In genomic region chr5:175582697-175583096, GRCh38 we compare ENCODE assay signal across 23 cellular contexts.
A peak's percentile ranks its signal among the peaks of the same experiment; 100 is the strongest.
DNase-seq lines count a peak whose midpoint lies in the region; ATAC-seq, FAIRE-seq and TF ChIP-seq lines count a peak whose summit lies in the region.
"Had no signal": no experiment of that assay in that cellular context is flagged by ENCODE, and none has a peak within 500 bp of the region (broad histone marks: within the 10 kb centered on the region; RNA-seq: fewer than 3 reads in every experiment).

No MANE protein-coding gene starts in this region.

- no peaks in the 10 kb centered on the region for H3K9me3 ChIP-seq in RWPE2 (ENCODE audit: severe bottlenecking)
- no peaks in the 10 kb centered on the region for H3K9me3 ChIP-seq in smooth muscle cell (replicated peaks; ENCODE audit: low read depth)
- H3K9me3 ChIP-seq in colonic mucosa = no peaks in the 10 kb centered on the region
- H3K9me3 ChIP-seq: Caco-2, Peyer's patch had no signal

- ATAC-seq in RWPE2 (ENCODE audit: low read depth) = peak; percentile 98
- no peak for ATAC-seq in HG03175 (IDR thresholded peaks at IDR 0.05; ENCODE audit: unreplicated experiment)
- ATAC-seq: HepG2, K562 had no signal

- no peaks in the 10 kb centered on the region for H3K27me3 ChIP-seq in RWPE2 (ENCODE audit: insufficient read depth, poor library complexity, severe bottlenecking)
- H3K27me3 ChIP-seq in smooth muscle cell (ENCODE audit: low read depth) = no peaks in the 10 kb centered on the region
- no peaks in the 10 kb centered on the region for H3K27me3 ChIP-seq in colonic mucosa
- H3K27me3 ChIP-seq: BLaER1, Peyer's patch had no signal

- H2AFZ ChIP-seq in smooth muscle cell (ENCODE audit: low read depth) = no peak overlapping the region

- no peaks in the 10 kb centered on the region for H3K36me3 ChIP-seq in RWPE2 (ENCODE audit: low read depth)
- H3K36me3 ChIP-seq in smooth muscle cell (ENCODE audit: low read depth) = no peaks in the 10 kb centered on the region
- no peaks in the 10 kb centered on the region for H3K36me3 ChIP-seq in colonic mucosa
- H3K36me3 ChIP-seq: BLaER1, Peyer's patch had no signal

- intact Hi-C loops in colonic mucosa (cut with DNase I) = no loop called here

- H3K4me1 ChIP-seq in RWPE2 (ENCODE audit: insufficient read depth, poor library complexity, severe bottlenecking) = peaks cover 5% of the 10 kb centered on the region
- H3K4me1 ChIP-seq in smooth muscle cell (ENCODE audit: low read depth) = no peaks in the 10 kb centered on the region
- H3K4me1 ChIP-seq in colonic mucosa = no peaks in the 10 kb centered on the region
- H3K4me1 ChIP-seq: Caco-2, Peyer's patch had no signal

- H3K79me2 ChIP-seq in smooth muscle cell (ENCODE audit: low read depth) = no peaks in the 10 kb centered on the region

- DNase-seq in NCI-H1048 (lab: John Stamatoyannopoulos, UW) = peak; percentile 55
- DNase-seq in RWPE2 (ENCODE audit: low spot score) = peak; percentile 80
- peak; percentile 69 for DNase-seq in epithelial cell of prostate (ENCODE audit: low read depth, low spot score)
- no peak for DNase-seq in smooth muscle cell (lab: John Stamatoyannopoulos, UW; ENCODE audit: unreplicated experiment)
- DNase-seq in HTR-8/SVneo (ENCODE audit: insufficient read length, low spot score) = no peak
- no peak for DNase-seq in colonic mucosa
- DNase-seq: Caco-2; CD4-positive, alpha-beta T cell; DMS 273 treated with DMSO at 0.1 percent for 48 hours; DND-41; H7; HFFc6; NCI-H1105 treated with DMSO at 0.1 percent for 48 hours; NCI-H2029 treated with DMSO at 0.1 percent for 48 hours; NCI-H226; NCI-H510A treated with DMSO at 0.1 percent for 48 hours; Peyer's patch; Right ventricle myocardium superior had no signal

- H3K9ac ChIP-seq in smooth muscle cell (ENCODE audit: low read depth) (no peak overlapping the region), colonic mucosa (ENCODE audit: low read depth in 2 of 2, low read length in 2 of 2) (no peak overlapping the region)
- H3K9ac ChIP-seq: BLaER1 had no signal

- no peak for FAIRE-seq in HTR-8/SVneo (lab: Jason Lieb, UNC)
- FAIRE-seq: GM12891, HepG2, K562 had no signal

- no peaks in the 10 kb centered on the region for H3F3A ChIP-seq in smooth muscle cell (ENCODE audit: low read depth)

- H3K4me2 ChIP-seq in smooth muscle cell = no peak overlapping the region
- H3K4me2 ChIP-seq: BLaER1 had no signal

- WGBS in smooth muscle cell (ENCODE audit: low lambda C conversion rate) = 57% methylated on average over 4 of the region's 4 CpGs

- TF ChIP-seq CTCF in RWPE2 (IDR thresholded peaks at IDR 0.05; ENCODE audit: poor library complexity, severe bottlenecking) (no peak), smooth muscle cell (IDR thresholded peaks at IDR 0.05; ENCODE audit: borderline replicate concordance, insufficient read depth, poor library complexity, severe bottlenecking) (no peak), colonic mucosa (IDR thresholded peaks at IDR 0.05) (no peak)

- H4K20me1 ChIP-seq in smooth muscle cell (ENCODE audit: low read depth) = no peaks in the 10 kb centered on the region
- H4K20me1 ChIP-seq: BLaER1 had no signal

- H3K4me3 ChIP-seq in RWPE2 (ENCODE audit: severe bottlenecking) (no peak overlapping the region), smooth muscle cell (no peak overlapping the region), colonic mucosa (no peak overlapping the region)
- H3K4me3 ChIP-seq: BLaER1, K562, Peyer's patch had no signal

- H3K27ac ChIP-seq in RWPE2 (ENCODE audit: poor library complexity, severe bottlenecking) (peak overlapping the region; percentile 69), epithelial cell of prostate (no peak overlapping the region), smooth muscle cell (ENCODE audit: low read depth) (peak overlapping the region; percentile 61), colonic mucosa (no peak overlapping the region)
- H3K27ac ChIP-seq: BLaER1, Peyer's patch had no signal

Comparison
In these comparisons a context has a peak if more than half of its experiments do, and no peak if none do; other contexts are left out.
1. DNase-seq: peak in NCI-H1048 (single experiment), RWPE2 (single experiment) and epithelial cell of prostate (single experiment); none in smooth muscle cell (single experiment), HTR-8/SVneo (single experiment) and colonic mucosa (single experiment).
2. H3K27ac ChIP-seq: peak in RWPE2 (single experiment) and smooth muscle cell (single experiment); none in epithelial cell of prostate (single experiment) and colonic mucosa (single experiment).